Comparison of ENCODE assay signal across 19 cellular contexts in genomic region chr1:20343937-20344302, GRCh38. TPM values are rescaled to one million over a fixed set of nuclear protein-coding genes. Genes with fewer than 3 reads are reported as not detected.
A peak's percentile ranks its signal among the peaks of the same experiment; 100 is the strongest.
DNase-seq lines count a peak whose midpoint lies in the region; ATAC-seq and TF ChIP-seq lines count a peak whose summit lies in the region.
"Had no signal": no experiment of that assay in that cellular context is flagged by ENCODE, and none has a peak within 500 bp of the region (broad histone marks: within the 10 kb centered on the region; RNA-seq: fewer than 3 reads in every experiment).

No MANE protein-coding gene starts in this region.

- H3K4me3 ChIP-seq in BLaER1 (no peak overlapping the region), HUES6 (ENCODE audit: low read depth, low read length) (peak overlapping the region; percentile 65)
- H3K4me3 ChIP-seq: HAP-1, pancreas had no signal

- POLR2A ChIA-PET in naive thymus-derived CD8-positive, alpha-beta T cell (lab: Charles Lee) = no interaction called here

- H3K9me3 ChIP-seq in BLaER1 = peaks cover 11% of the 10 kb centered on the region; the same call in 1 of the 2 replicates
- no peaks in the 10 kb centered on the region; the same call in 1 of the 2 replicates for H3K9me3 ChIP-seq in HUES6 (ENCODE audit: control insufficient read depth, insufficient read depth, low read depth, low read length)
- H3K9me3 ChIP-seq: ascending aorta, HAP-1, pancreas had no signal

- peak overlapping the region; percentile 45 to 57 for H3K4me3 Mint-ChIP-seq in effector memory CD8-positive, alpha-beta T cell
- peak overlapping the region in 8 of 10 donors; percentile 29 to 82 (median 62) for H3K4me3 Mint-ChIP-seq in naive thymus-derived CD8-positive, alpha-beta T cell
- peak overlapping the region in 1 of 2 donors; percentile 59 for H3K4me3 Mint-ChIP-seq in CD14-positive monocyte
- H3K4me3 Mint-ChIP-seq: activated CD8-positive, alpha-beta T cell treated with anti-CD3 and anti-CD28 coated beads for 36 hours had no signal

- H3K27me3 Mint-ChIP-seq in effector memory CD8-positive, alpha-beta T cell = peaks cover 36 to 79% of the 10 kb centered on the region in 2 donors
- H3K27me3 Mint-ChIP-seq in naive thymus-derived CD8-positive, alpha-beta T cell = peaks cover 17 to 52% (median 41%) of the 10 kb centered on the region in 5 donors
- peaks cover 27 to 46% (median 34%) of the 10 kb centered on the region in 3 donors for H3K27me3 Mint-ChIP-seq in CD14-positive monocyte (ENCODE audit: low read depth in 3 of 3)

- H3K4me1 ChIP-seq in BLaER1 = peaks cover 18% of the 10 kb centered on the region
- H3K4me1 ChIP-seq in HUES6 (ENCODE audit: control insufficient read depth, insufficient read depth, low read length) = peaks cover 16% of the 10 kb centered on the region
- H3K4me1 ChIP-seq: ascending aorta, HAP-1, pancreas had no signal

- intact Hi-C loops in CD14-positive monocyte (cut with micrococcal nuclease) = no loop called here

- TF ChIP-seq CTCF in CD14-positive monocyte (IDR thresholded peaks at IDR 0.05) = no peak

- H3K9ac ChIP-seq in BLaER1 (no peak overlapping the region), HUES6 (ENCODE audit: low read length) (peak overlapping the region; percentile 48)

- ATAC-seq in effector memory CD8-positive, alpha-beta T cell (replicated peaks) = no peak
- ATAC-seq in naive thymus-derived CD8-positive, alpha-beta T cell = no peak
- ATAC-seq in GM21717 (IDR thresholded peaks at IDR 0.05; ENCODE audit: unreplicated experiment) = no peak
- ATAC-seq: Panc1 had no signal

- no peaks in the 10 kb centered on the region for H3K36me3 Mint-ChIP-seq in effector memory CD8-positive, alpha-beta T cell (ENCODE audit: insufficient read depth)
- H3K36me3 Mint-ChIP-seq in naive thymus-derived CD8-positive, alpha-beta T cell = peaks cover 2 to 8% (median 7%) of the 10 kb centered on the region in 3 donors
- no peaks in the 10 kb centered on the region for H3K36me3 Mint-ChIP-seq in CD14-positive monocyte

- H3K36me3 ChIP-seq in BLaER1 (no peaks in the 10 kb centered on the region), HUES6 (ENCODE audit: control insufficient read depth, insufficient read depth, low read length) (no peaks in the 10 kb centered on the region)
- H3K36me3 ChIP-seq: ascending aorta, HAP-1, pancreas had no signal

- no peak overlapping the region for H3K27ac ChIP-seq in BLaER1
- H3K27ac ChIP-seq in HUES6 (ENCODE audit: low read depth, low read length) = no peak overlapping the region
- H3K27ac ChIP-seq: ascending aorta, pancreas had no signal

- H3K9me3 Mint-ChIP-seq in effector memory CD8-positive, alpha-beta T cell = peaks cover 6 to 8% of the 10 kb centered on the region in 2 donors
- H3K9me3 Mint-ChIP-seq in naive thymus-derived CD8-positive, alpha-beta T cell = peaks cover 2 to 15% (median 9%) of the 10 kb centered on the region in 9 donors
- H3K9me3 Mint-ChIP-seq in CD14-positive monocyte = peaks cover 7 to 25% (median 9%) of the 10 kb centered on the region in 7 donors

- H3K27ac Mint-ChIP-seq in effector memory CD8-positive, alpha-beta T cell = peak overlapping the region; percentile 14 to 42
- H3K27ac Mint-ChIP-seq in naive thymus-derived CD8-positive, alpha-beta T cell = no peak overlapping the region
- H3K27ac Mint-ChIP-seq in CD14-positive monocyte = no peak overlapping the region
- H3K27ac Mint-ChIP-seq: activated CD8-positive, alpha-beta T cell treated with anti-CD3 and anti-CD28 coated beads for 36 hours; activated T-helper 2 cell treated with anti-CD3 and anti-CD28 coated beads, Interferon-gamma antibody, Interleukin-2, Interleukin-4, amounts not matched to agents 10 μg/mL and 5 μg/mL and 100 μg/mL, durations not matched to agents 14 hours and 24 hours and 36 hours had no signal

- 0 out of 2 replicates have a peak overlapping the region, but pooled peaks have one; percentile 30 for H3K4me2 ChIP-seq in BLaER1

- H3K27me3 ChIP-seq in BLaER1 (no peaks in the 10 kb centered on the region), HUES6 (ENCODE audit: control insufficient read depth, insufficient read depth, low read length) (peaks cover 24% of the 10 kb centered on the region)
- H3K27me3 ChIP-seq: ascending aorta, pancreas had no signal

- no peak for DNase-seq in effector memory CD8-positive, alpha-beta T cell
- DNase-seq in naive thymus-derived CD8-positive, alpha-beta T cell = no peak
- no peak for DNase-seq in T-helper 1 cell
- DNase-seq in C1 segment of cervical spinal cord (lab: John Stamatoyannopoulos, UW) = no peak
- no peak for DNase-seq in CD14-positive monocyte (ENCODE audit: low spot score)
- DNase-seq: GF-D8, NCI-H1048, NCI-H748 treated with DMSO at 0.1 percent for 48 hours, pancreas, small intestine had no signal

- peaks cover 4 to 6% of the 10 kb centered on the region in 2 donors for H3K4me1 Mint-ChIP-seq in effector memory CD8-positive, alpha-beta T cell (ENCODE audit: low read depth in 2 of 2)
- H3K4me1 Mint-ChIP-seq in naive thymus-derived CD8-positive, alpha-beta T cell = peaks cover 0 to 9% (median 7%) of the 10 kb centered on the region in 4 donors
- H3K4me1 Mint-ChIP-seq in CD14-positive monocyte = no peaks in the 10 kb centered on the region

- no peaks in the 10 kb centered on the region for H4K20me1 ChIP-seq in BLaER1

RNA-seq across cellular contexts. Expression of gene VWA5B1, which starts 53.2 kb away (rescaled TPM):
- not detected for total RNA-seq in naive thymus-derived CD8-positive, alpha-beta T cell
- polyA plus RNA-seq in naive thymus-derived CD8-positive, alpha-beta T cell = under 1 TPM in 1 of 3 donors, not detected in 2; 0.06 TPM
- not detected for polyA plus RNA-seq in CD14-positive monocyte
- total RNA-seq: activated CD8-positive, alpha-beta T cell treated with anti-CD3 and anti-CD28 coated beads for 36 hours; activated T-helper 2 cell treated with anti-CD3 and anti-CD28 coated beads, Interferon-gamma antibody, Interleukin-2, Interleukin-4, amounts not matched to agents 10 μg/mL and 5 μg/mL and 100 μg/mL, durations not matched to agents 14 hours and 24 hours and 36 hours; ascending aorta; mesenteric fat pad had no signal

Comparison
In these comparisons a context has a peak if more than half of its experiments do, and no peak if none do; other contexts are left out.
1. H3K27ac Mint-ChIP-seq: peak in effector memory CD8-positive, alpha-beta T cell (2 of 2); none in naive thymus-derived CD8-positive, alpha-beta T cell (0 of 10) and CD14-positive monocyte (0 of 7).